18 cellular contexts compared by ENCODE assay signal in genomic region chr18:82626-83209, GRCh38. TPM values are rescaled to one million over a fixed set of nuclear protein-coding genes. Genes with fewer than 3 reads are reported as not detected.
"Had no signal": no experiment of that assay in that cellular context is flagged by ENCODE, and none has a peak within 500 bp of the region (broad histone marks: within the 10 kb centered on the region; RNA-seq: fewer than 3 reads in every experiment).

No MANE protein-coding gene starts in this region.

RNA-seq across cellular contexts. Expression of gene TUBB8B, which starts 33.3 kb away (rescaled TPM):
- total RNA-seq: left cardiac atrium; left lobe of liver; left ventricle myocardium superior; lung microvascular endothelial cell; mesenteric fat pad; myocyte; naive thymus-derived CD4-positive, alpha-beta T cell; natural killer cell treated with Interleukin-12 subunit alpha and Interleukin-12 subunit beta and Interleukin-15 and Interleukin-18, amount 100 ng/mL, for 72 hours; osteoblast; pulmonary artery endothelial cell; renal cortical epithelial cell; right atrium auricular region; skeletal muscle tissue; smooth muscle cell; temporal lobe; tibial nerve; ureter had no signal
- polyA plus RNA-seq: naive thymus-derived CD4-positive, alpha-beta T cell; neural cell had no signal
